Comparison of ENCODE assay signal across 1 cellular context in the genomic region with DNA sequence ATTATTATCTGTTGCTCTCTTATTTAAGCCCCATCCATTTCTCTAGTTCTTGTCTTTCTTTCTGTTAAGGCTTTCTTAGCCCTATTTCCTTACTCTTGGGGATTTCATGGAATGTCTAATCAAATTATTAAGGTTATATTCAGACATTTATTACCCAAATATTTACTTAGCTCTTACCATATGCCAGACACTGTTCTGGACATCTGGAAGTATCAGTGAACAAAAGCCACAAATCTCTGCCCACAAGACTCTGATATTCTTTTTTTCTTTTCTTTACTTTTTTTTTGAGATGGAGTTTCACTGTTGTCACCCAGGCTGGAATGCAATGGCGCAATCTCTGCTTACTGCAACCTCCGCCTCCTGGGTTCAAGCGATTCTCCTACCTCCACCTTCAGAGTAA.
TF ChIP-seq lines count a peak whose summit lies in the region.

No MANE protein-coding gene starts in this region.

TF ChIP-seq in IMR-90, 13 proteins besides CTCF, POLR2A, EP300 and RAD21 (continued from another document):
- TF ChIP-seq ELK1 (IDR thresholded peaks at IDR 0.05; ENCODE audit: borderline replicate concordance, low read depth, low read length), result no peak
- TF ChIP-seq MAZ (IDR thresholded peaks at IDR 0.05; ENCODE audit: borderline replicate concordance, low read depth, low read length), result no peak
- TF ChIP-seq MXI1 (IDR thresholded peaks at IDR 0.05; ENCODE audit: borderline replicate concordance, low read depth, low read length), result no peak
